Comparison of ENCODE assay signal across 17 cellular contexts in genomic region chr10:18230794-18231193, GRCh38.
"Had no signal": no experiment of that assay in that cellular context is flagged by ENCODE, and none has a peak within 500 bp of the region (broad histone marks: within the 10 kb centered on the region; RNA-seq: fewer than 3 reads in every experiment).

No MANE protein-coding gene starts in this region.

- H3K9me3 Mint-ChIP-seq: activated naive CD8-positive, alpha-beta T cell treated with anti-CD3 and anti-CD28 coated beads for 36 hours; activated T-cell treated with anti-CD3 and anti-CD28 coated beads, Interleukin-2, amount 50 U/mL, for 4 hours; stimulated activated naive CD8-positive, alpha-beta T cell treated with anti-CD3 and anti-CD28 coated beads, Interleukin-15, Interleukin-2, amounts not matched to agents 100 ng/mL and 50 ng/mL, for 24 hours had no signal

- H3K27me3 Mint-ChIP-seq: activated naive CD8-positive, alpha-beta T cell treated with anti-CD3 and anti-CD28 coated beads for 36 hours; stimulated activated naive CD8-positive, alpha-beta T cell treated with anti-CD3 and anti-CD28 coated beads, Interleukin-15, Interleukin-2, amounts not matched to agents 100 ng/mL and 50 ng/mL, for 24 hours had no signal

- H3K4me3 Mint-ChIP-seq: activated naive CD8-positive, alpha-beta T cell treated with anti-CD3 and anti-CD28 coated beads for 36 hours; activated T-cell treated with anti-CD3 and anti-CD28 coated beads, Interleukin-2, amount 50 U/mL, for 4 hours; nephron progenitor cell; stimulated activated naive CD8-positive, alpha-beta T cell treated with anti-CD3 and anti-CD28 coated beads, Interleukin-15, Interleukin-2, amounts not matched to agents 100 ng/mL and 50 ng/mL, for 24 hours had no signal

- H3K4me1 Mint-ChIP-seq: activated naive CD8-positive, alpha-beta T cell treated with anti-CD3 and anti-CD28 coated beads for 36 hours had no signal

- H3K27me3 ChIP-seq: ascending aorta, sigmoid colon, upper lobe of left lung had no signal

- ATAC-seq: activated CD4-positive, CD25-positive, alpha-beta regulatory T cell treated with anti-CD3 and anti-CD28 coated beads, Interleukin-2, amount 50 U/mL, for 24 hours; activated T-cell treated with anti-CD3 and anti-CD28 coated beads, Interleukin-2, amount 50 U/mL, for 4 hours had no signal

- H3K27ac Mint-ChIP-seq: activated naive CD8-positive, alpha-beta T cell treated with anti-CD3 and anti-CD28 coated beads for 36 hours; nephron progenitor cell; stimulated activated naive CD8-positive, alpha-beta T cell treated with anti-CD3 and anti-CD28 coated beads, Interleukin-15, Interleukin-2, amounts not matched to agents 100 ng/mL and 50 ng/mL, for 24 hours had no signal

- H3K4me3 ChIP-seq: ascending aorta, sigmoid colon, SK-N-MC, upper lobe of left lung had no signal

- DNase-seq: activated CD4-positive, alpha-beta T cell treated with anti-CD3 and anti-CD28 coated beads, Interleukin-2, amount 50 U/mL, for 48 hours; activated gamma-delta T cell; activated naive CD8-positive, alpha-beta T cell treated with anti-CD3 and anti-CD28 coated beads for 36 hours; activated T-cell treated with anti-CD3 and anti-CD28 coated beads, Interleukin-2, amount 50 U/mL, for 4 hours; cortex of kidney; effector CD8-positive, alpha-beta T cell; glutamatergic neuron; nephron progenitor cell; sigmoid colon; stimulated activated CD4-positive, alpha-beta T cell treated with anti-CD3 and anti-CD28 coated beads, Interleukin-15, amount 100 ng/mL, for 24 hours; stimulated activated CD4-positive, alpha-beta T cell treated with anti-CD3 and anti-CD28 coated beads, Interleukin-4, amount 100 ng/mL, for 24 hours; T-helper 2 cell; upper lobe of left lung had no signal

- H3K9me3 ChIP-seq: ascending aorta, sigmoid colon, upper lobe of left lung had no signal

- H3K27ac ChIP-seq: ascending aorta, sigmoid colon, SK-N-MC, upper lobe of left lung had no signal

- H3K36me3 ChIP-seq: ascending aorta, sigmoid colon, upper lobe of left lung had no signal

- H3K4me1 ChIP-seq: upper lobe of left lung had no signal

- H3K36me3 Mint-ChIP-seq: activated naive CD8-positive, alpha-beta T cell treated with anti-CD3 and anti-CD28 coated beads for 36 hours had no signal
